In the genomic region with DNA sequence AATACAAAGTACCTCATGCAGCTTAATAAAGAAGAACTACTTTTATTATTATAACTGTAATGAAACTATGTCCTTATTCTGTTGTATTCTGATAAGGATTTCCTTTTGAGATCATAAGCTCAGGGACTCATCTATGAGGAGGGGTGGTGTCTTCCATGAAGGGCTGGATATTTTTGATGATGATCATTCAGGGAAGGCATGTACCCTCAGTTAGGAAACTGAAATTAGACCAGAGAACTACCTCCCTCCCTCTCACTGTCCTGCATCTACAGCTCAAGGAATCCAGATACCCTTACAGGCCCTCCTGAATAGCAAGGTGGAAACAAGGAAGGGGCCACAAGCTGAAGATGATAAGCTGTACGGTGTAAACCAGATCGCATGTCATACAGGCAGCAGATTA, we compare ENCODE assay signal across 17 cellular contexts.
DNase-seq lines count a peak whose midpoint lies in the region; ATAC-seq, FAIRE-seq and TF ChIP-seq lines count a peak whose summit lies in the region.
"Had no signal": no experiment of that assay in that cellular context is flagged by ENCODE, and none has a peak within 500 bp of the region (broad histone marks: within the 10 kb centered on the region; RNA-seq: fewer than 3 reads in every experiment).

No MANE protein-coding gene starts in this region.

- H3K9ac ChIP-seq in keratinocyte (ENCODE audit: control insufficient read depth, extremely low read depth, insufficient read depth, low read length) (no peak overlapping the region), smooth muscle cell (ENCODE audit: low read depth) (no peak overlapping the region), Karpas-422 (ENCODE audit: low read length) (no peak overlapping the region)

- no peak for FAIRE-seq in keratinocyte (lab: Jason Lieb, UNC)
- FAIRE-seq: colon had no signal

- H3K4me3 ChIP-seq in keratinocyte (ENCODE audit: control insufficient read depth in 2 of 3, extremely low read depth in 1 of 3, insufficient read depth in 2 of 3, low read depth in 1 of 3, low read length in 3 of 3) (no peak overlapping the region), smooth muscle cell (no peak overlapping the region), Karpas-422 (ENCODE audit: low read length) (no peak overlapping the region)
- H3K4me3 ChIP-seq: mucosa of descending colon had no signal

- H3K4me1 ChIP-seq in keratinocyte (ENCODE audit: control insufficient read depth, extremely low read depth, insufficient read depth, low read length) (peaks cover 15% of the 10 kb centered on the region), smooth muscle cell (ENCODE audit: low read depth) (peaks cover 19% of the 10 kb centered on the region), Karpas-422 (ENCODE audit: low read length) (peaks cover 8% of the 10 kb centered on the region)

- H2AFZ ChIP-seq in keratinocyte (ENCODE audit: control insufficient read depth, low read length): peak overlapping the region; percentile 6
- no peak overlapping the region for H2AFZ ChIP-seq in smooth muscle cell (ENCODE audit: low read depth)
- H2AFZ ChIP-seq in Karpas-422 (ENCODE audit: low read length): no peak overlapping the region

- H4K20me1 ChIP-seq in keratinocyte (ENCODE audit: control insufficient read depth, extremely low read depth, insufficient read depth, low read length) (no peaks in the 10 kb centered on the region), smooth muscle cell (ENCODE audit: low read depth) (no peaks in the 10 kb centered on the region), Karpas-422 (ENCODE audit: insufficient read depth, low read depth, low read length) (no peaks in the 10 kb centered on the region)

- TF ChIP-seq CTCF in HFFc6 (IDR thresholded peaks at IDR 0.05) (no peak), keratinocyte (optimal IDR thresholded peaks at IDR 0.05 in 1 of 3, IDR thresholded peaks at IDR 0.05 in 1 of 3, conservative IDR thresholded peaks at IDR 0.05 in 1 of 3; ENCODE audit: extremely low read depth in 1 of 3, insufficient read depth in 2 of 3, low read length in 3 of 3) (no peak), smooth muscle cell (IDR thresholded peaks at IDR 0.05; ENCODE audit: borderline replicate concordance, insufficient read depth, poor library complexity, severe bottlenecking) (no peak)

- dilution Hi-C loops in keratinocyte (cut with MboI; ENCODE audit: extremely low pct_ligation_motif_present, low sequenced_read_pairs): no loop called here

- no peaks in the 10 kb centered on the region for H3K9me1 ChIP-seq in keratinocyte (ENCODE audit: control insufficient read depth, extremely low read depth, insufficient read depth, low read length)

- no peaks in the 10 kb centered on the region for H3K9me2 ChIP-seq in Karpas-422 (replicated peaks; ENCODE audit: insufficient read depth, low read length)

- H3K36me3 Mint-ChIP-seq in HFFc6 (ENCODE audit: low read depth) (no peaks in the 10 kb centered on the region), T-helper 17 cell (ENCODE audit: low read depth) (no peaks in the 10 kb centered on the region)
- H3K36me3 Mint-ChIP-seq: stimulated activated memory B cell treated with anti-CD40 and anti-IgM and Interleukin-4, amounts not matched to agents 10 μg/mL and 1 μg/mL and 100 μg/mL, for 72 hours had no signal

- H3K9me3 Mint-ChIP-seq in HFFc6: no peaks in the 10 kb centered on the region
- H3K9me3 Mint-ChIP-seq: stimulated activated memory B cell treated with anti-CD40 and anti-IgM and Interleukin-4, amounts not matched to agents 10 μg/mL and 1 μg/mL and 100 μg/mL, for 72 hours had no signal

- H3K4me2 ChIP-seq in keratinocyte (ENCODE audit: control insufficient read depth, extremely low read depth, insufficient read depth, low read depth, low read length) (no peak overlapping the region), smooth muscle cell (peak overlapping the region; percentile 75), Karpas-422 (ENCODE audit: low read depth, low read length, poor library complexity, severe bottlenecking) (no peak overlapping the region)

- peaks cover 24% of the 10 kb centered on the region for H3F3A ChIP-seq in smooth muscle cell (ENCODE audit: low read depth)

- H3K36me3 ChIP-seq in keratinocyte (ENCODE audit: control insufficient read depth in 2 of 2, extremely low read depth in 1 of 2, insufficient read depth in 2 of 2, low read length in 2 of 2) (no peaks in the 10 kb centered on the region), smooth muscle cell (ENCODE audit: low read depth) (no peaks in the 10 kb centered on the region), Karpas-422 (ENCODE audit: insufficient read depth, low read length) (no peaks in the 10 kb centered on the region)

- ATAC-seq in T-helper 17 cell: no peak
- ATAC-seq: activated CD4-positive, CD25-positive, alpha-beta regulatory T cell treated with anti-CD3 and anti-CD28 coated beads, Interleukin-2, amount 50 U/mL, for 24 hours; stimulated activated memory B cell treated with anti-CD40 and anti-IgM and Interleukin-4, amounts not matched to agents 10 μg/mL and 1 μg/mL and 100 μg/mL, for 72 hours had no signal

- H3K27ac Mint-ChIP-seq in HFFc6: peak overlapping the region; percentile 43
- H3K27ac Mint-ChIP-seq in T-helper 17 cell: peak overlapping the region; percentile 81

- H3K27ac ChIP-seq in keratinocyte (ENCODE audit: control insufficient read depth, insufficient read depth, low read length) (no peak overlapping the region), smooth muscle cell (ENCODE audit: low read depth) (peak overlapping the region; percentile 88), Karpas-422 (ENCODE audit: low read length) (no peak overlapping the region)
- H3K27ac ChIP-seq: C4-2B had no signal

- no peak overlapping the region for H3K4me3 Mint-ChIP-seq in HFFc6
- H3K4me3 Mint-ChIP-seq in T-helper 17 cell: no peak overlapping the region
- H3K4me3 Mint-ChIP-seq: stimulated activated memory B cell treated with anti-CD40 and anti-IgM and Interleukin-4, amounts not matched to agents 10 μg/mL and 1 μg/mL and 100 μg/mL, for 72 hours had no signal

- H3K27me3 ChIP-seq in keratinocyte (ENCODE audit: control insufficient read depth, extremely low read depth, insufficient read depth, low read length) (no peaks in the 10 kb centered on the region), smooth muscle cell (ENCODE audit: low read depth) (no peaks in the 10 kb centered on the region), Karpas-422 (ENCODE audit: low read length) (no peaks in the 10 kb centered on the region)

- H3K4me1 Mint-ChIP-seq in HFFc6 (ENCODE audit: low read depth): peaks cover 45% of the 10 kb centered on the region
- peaks cover 14% of the 10 kb centered on the region for H3K4me1 Mint-ChIP-seq in T-helper 17 cell

- H3K9me3 ChIP-seq in T-helper 17 cell (ENCODE audit: control insufficient read depth, low read length, poor library complexity, severe bottlenecking) (no peaks in the 10 kb centered on the region), keratinocyte (ENCODE audit: control insufficient read depth, low read depth, low read length) (no peaks in the 10 kb centered on the region), smooth muscle cell (replicated peaks; ENCODE audit: low read depth) (no peaks in the 10 kb centered on the region), Karpas-422 (ENCODE audit: low read length) (no peaks in the 10 kb centered on the region)
- H3K9me3 ChIP-seq: mucosa of descending colon had no signal

- no peaks in the 10 kb centered on the region for H3K79me2 ChIP-seq in keratinocyte (ENCODE audit: control insufficient read depth, insufficient read depth, low read length)
- no peaks in the 10 kb centered on the region for H3K79me2 ChIP-seq in smooth muscle cell (ENCODE audit: low read depth)
- H3K79me2 ChIP-seq in Karpas-422 (ENCODE audit: low read length): no peaks in the 10 kb centered on the region

- DNase-seq in HFFc6 (no peak), T-helper 17 cell (no peak), keratinocyte (ENCODE audit: low read depth, low spot score) (no peak), smooth muscle cell (lab: John Stamatoyannopoulos, UW; ENCODE audit: unreplicated experiment) (no peak), ecto neural progenitor cell (ENCODE audit: low spot score) (no peak), HT-29 (ENCODE audit: low spot score) (no peak), Karpas-422 (no peak)
- DNase-seq: Kasumi-1; NCI-H2029 treated with DMSO at 0.1 percent for 48 hours; NK-92 treated with Interleukin-12 subunit alpha and Interleukin-12 subunit beta, amount 100 ng/mL, for 24 hours; stimulated activated CD4-positive, alpha-beta T cell treated with anti-CD3 and anti-CD28 coated beads, Interleukin-4, amount 100 ng/mL, for 24 hours; SW 1271 had no signal

- H3K27me3 Mint-ChIP-seq in HFFc6 (ENCODE audit: insufficient read depth): peaks cover under 1% of the 10 kb centered on the region
- H3K27me3 Mint-ChIP-seq in T-helper 17 cell: no peaks in the 10 kb centered on the region
- H3K27me3 Mint-ChIP-seq: stimulated activated memory B cell treated with anti-CD40 and anti-IgM and Interleukin-4, amounts not matched to agents 10 μg/mL and 1 μg/mL and 100 μg/mL, for 72 hours had no signal

- WGBS in smooth muscle cell (ENCODE audit: low lambda C conversion rate): 59% methylated on average over 2 of the region's 2 CpGs
